23 cellular contexts compared by ENCODE assay signal in genomic region chr1:41510531-41511238, GRCh38. TPM values are rescaled to one million over a fixed set of nuclear protein-coding genes. Genes with fewer than 3 reads are reported as not detected.
"Had no signal": no experiment of that assay in that cellular context is flagged by ENCODE, and none has a peak within 500 bp of the region (broad histone marks: within the 10 kb centered on the region; RNA-seq: fewer than 3 reads in every experiment).

No MANE protein-coding gene starts in this region.

- H3K4me1 ChIP-seq: parathyroid adenoma, prostate gland had no signal

- H3K27me3 ChIP-seq: dorsolateral prefrontal cortex, hepatocyte, neural progenitor cell, right lobe of liver, tibial artery, upper lobe of right lung, vagina had no signal

- H3K9me3 Mint-ChIP-seq: mesothelial cell of epicardium; natural killer cell treated with Interleukin-12 subunit alpha and Interleukin-12 subunit beta and Interleukin-15 and Interleukin-18, amount 100 ng/mL, for 72 hours; neural progenitor cell had no signal

- H3K27me3 Mint-ChIP-seq: natural killer cell treated with Interleukin-12 subunit alpha and Interleukin-12 subunit beta and Interleukin-15 and Interleukin-18, amount 100 ng/mL, for 72 hours had no signal

- H3K27ac ChIP-seq: dorsolateral prefrontal cortex, hepatocyte, neural progenitor cell, parathyroid adenoma, prostate gland, right lobe of liver, tibial artery, upper lobe of right lung, vagina had no signal

- H3K36me3 Mint-ChIP-seq: natural killer cell treated with Interleukin-12 subunit alpha and Interleukin-12 subunit beta and Interleukin-15 and Interleukin-18, amount 100 ng/mL, for 72 hours had no signal

- H3K9me3 ChIP-seq: prostate gland, right lobe of liver, tibial artery, upper lobe of right lung, vagina had no signal

- H2AFZ ChIP-seq: hepatocyte, neural progenitor cell, parathyroid adenoma had no signal

- H3K9ac ChIP-seq: neural progenitor cell, parathyroid adenoma had no signal

- ATAC-seq: left colon; natural killer cell treated with Interleukin-12 subunit alpha and Interleukin-12 subunit beta and Interleukin-15 and Interleukin-18, amount 100 ng/mL, for 72 hours; right lobe of liver; upper lobe of right lung had no signal

- H3K4me3 Mint-ChIP-seq: mesothelial cell of epicardium; natural killer cell treated with Interleukin-12 subunit alpha and Interleukin-12 subunit beta and Interleukin-15 and Interleukin-18, amount 100 ng/mL, for 72 hours; neural progenitor cell had no signal

- H3K27ac Mint-ChIP-seq: mesothelial cell of epicardium; natural killer cell treated with Interleukin-12 subunit alpha and Interleukin-12 subunit beta and Interleukin-15 and Interleukin-18, amount 100 ng/mL, for 72 hours had no signal

- H3K4me3 ChIP-seq: dorsolateral prefrontal cortex, hepatocyte, neural progenitor cell, prostate gland, right lobe of liver, tibial artery, upper lobe of right lung, vagina had no signal

- H3K36me3 ChIP-seq: neural progenitor cell, prostate gland, right lobe of liver, vagina had no signal

- H3K4me2 ChIP-seq: hepatocyte, neural progenitor cell had no signal

- DNase-seq: cortex of kidney; dorsolateral prefrontal cortex; effector CD8-positive, alpha-beta T cell; foreskin melanocyte; head of caudate nucleus; kidney; left colon; occipital lobe; right lobe of liver; stimulated activated CD4-positive, alpha-beta T cell treated with anti-CD3 and anti-CD28 coated beads, Interleukin-4, amount 100 ng/mL, for 1 hour; stimulated activated CD8-positive, alpha-beta memory T cell treated with anti-CD3 and anti-CD28 coated beads, Interleukin-4, amount 100 ng/mL, for 48 hours; stimulated activated naive CD4-positive, alpha-beta T cell; tibial artery; upper lobe of right lung had no signal

RNA-seq across cellular contexts. Expression of gene EDN2, which starts 26.2 kb away (rescaled TPM):
- total RNA-seq: myocyte; natural killer cell treated with Interleukin-12 subunit alpha and Interleukin-12 subunit beta and Interleukin-15 and Interleukin-18, amount 100 ng/mL, for 72 hours; occipital lobe; temporal lobe; upper lobe of right lung had no signal
